ENCODE assay signal across 8 cellular contexts in the genomic region with DNA sequence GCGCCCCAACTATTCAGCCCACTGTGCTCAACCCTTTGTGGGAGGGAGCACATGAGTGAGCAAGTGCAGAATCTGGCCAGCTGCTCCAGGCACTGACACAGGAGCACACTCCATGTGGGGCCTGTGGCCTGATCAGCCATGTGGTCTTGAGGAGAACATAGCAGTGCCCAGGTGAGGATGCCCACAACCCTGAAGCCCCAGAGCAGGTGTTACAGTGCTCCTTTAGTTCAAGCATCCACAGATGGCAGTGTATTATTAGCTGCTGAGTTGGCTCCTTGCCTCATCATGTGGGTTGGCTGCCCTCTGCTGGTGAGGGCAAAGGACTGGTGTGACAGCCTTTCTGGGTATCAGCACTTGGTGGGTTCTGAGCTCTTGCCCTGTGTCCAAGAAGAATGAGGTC.
A peak's percentile ranks its signal among the peaks of the same experiment; 100 is the strongest.
DNase-seq lines count a peak whose midpoint lies in the region; ATAC-seq, FAIRE-seq and TF ChIP-seq lines count a peak whose summit lies in the region.

No MANE protein-coding gene starts in this region.

- H3K4me1 ChIP-seq in Loucy (ENCODE audit: insufficient read depth, low read length, poor library complexity, severe bottlenecking) (no peaks in the 10 kb centered on the region), HepG2 (ENCODE audit: insufficient read depth, low read length) (no peaks in the 10 kb centered on the region), ascending aorta (no peaks in the 10 kb centered on the region)

- peak; percentile 43; the same call in 1 of the 2 replicates for TF ChIP-seq RAD21 in HepG2 (CRISPR knock-in tag; IDR thresholded peaks at IDR 0.05)

- H3K4me2 ChIP-seq in Loucy (ENCODE audit: low read depth, low read length, poor library complexity, severe bottlenecking) (no peak overlapping the region), HepG2 (ENCODE audit: low read depth, low read length) (no peak overlapping the region)

- H2AFZ ChIP-seq in Loucy (ENCODE audit: low read length) (no peak overlapping the region), HepG2 (ENCODE audit: low read length) (no peak overlapping the region)

- peak; percentile 74 for FAIRE-seq in HepG2 (lab: Jason Lieb, UNC)

- H3K4me3 ChIP-seq in Loucy (ENCODE audit: low read length, poor library complexity, severe bottlenecking) (no peak overlapping the region), HepG2 (replicated peaks in 1 of 3; ENCODE audit: insufficient read depth in 1 of 3, low read depth in 2 of 3, low read length in 3 of 3) (no peak overlapping the region), ascending aorta (no peak overlapping the region)

- H3F3A ChIP-seq in Loucy (ENCODE audit: low read depth) = no peaks in the 10 kb centered on the region

- H3K36me3 Mint-ChIP-seq in activated naive CD4-positive, alpha-beta T cell treated with anti-CD3 and anti-CD28 coated beads for 36 hours (ENCODE audit: low read depth) = no peaks in the 10 kb centered on the region
- H3K36me3 Mint-ChIP-seq in activated CD8-positive, alpha-beta T cell treated with anti-CD3 and anti-CD28 coated beads for 36 hours (ENCODE audit: low read depth) = no peaks in the 10 kb centered on the region

- H3K79me2 ChIP-seq in Loucy (ENCODE audit: insufficient read depth, low read length) (no peaks in the 10 kb centered on the region), HepG2 (ENCODE audit: insufficient read depth, low read length) (no peaks in the 10 kb centered on the region)

- peak; percentile 55 for DNase-seq in activated naive CD4-positive, alpha-beta T cell treated with anti-CD3 and anti-CD28 coated beads for 36 hours
- DNase-seq in activated naive CD4-positive, alpha-beta T cell treated with anti-CD3 and anti-CD28 coated beads, Interleukin-2, amount 50 U/mL, for 16 hours = no peak
- DNase-seq in activated CD8-positive, alpha-beta T cell treated with anti-CD3 and anti-CD28 coated beads for 36 hours = peak; percentile 45
- peak; percentile 57 for DNase-seq in HepG2 (ENCODE audit: low spot score)
- DNase-seq in NCI-H345 (lab: John Stamatoyannopoulos, UW) = no peak
- DNase-seq in ascending aorta (ENCODE audit: low spot score in 2 of 2) = no peak

- in situ Hi-C loops in HepG2 (cut with HindIII; ENCODE audit: extremely low pct_ligation_motif_present, low pct_unique_long_range_greater_than_20kb) = loop anchor here (10.0 to 25.0 kb wide), 2 partner anchors 435 to 1928 kb away; no protein-coding TSS in a partner anchor

- no peak overlapping the region for H3K4me3 Mint-ChIP-seq in activated naive CD4-positive, alpha-beta T cell treated with anti-CD3 and anti-CD28 coated beads for 36 hours
- H3K4me3 Mint-ChIP-seq in activated CD8-positive, alpha-beta T cell treated with anti-CD3 and anti-CD28 coated beads for 36 hours = no peak overlapping the region

- no peak overlapping the region for H3K9ac ChIP-seq in Loucy (ENCODE audit: low read depth, low read length, poor library complexity, severe bottlenecking)
- H3K9ac ChIP-seq in HepG2 (ENCODE audit: insufficient read depth, low read depth, low read length) = no peak overlapping the region

- no TSS peak for BruUV-seq in HepG2 (replicated peaks; lab: Mats Ljungman, UMichigan)

- no peak for TF ChIP-seq POLR2A in HepG2 (IDR thresholded peaks at IDR 0.05; ENCODE audit: insufficient read depth in 1 of 2, low read depth in 2 of 2, low read length in 2 of 2)

- ATAC-seq in GM21825 (IDR thresholded peaks at IDR 0.05; ENCODE audit: unreplicated experiment) = peak; percentile 79
- peak; percentile 42 for ATAC-seq in activated CD8-positive, alpha-beta T cell treated with anti-CD3 and anti-CD28 coated beads for 36 hours
- peak; percentile 99 for ATAC-seq in HepG2

- H3K27ac ChIP-seq in HepG2 (ENCODE audit: extremely low read length, insufficient read depth, low read length) (no peak overlapping the region), ascending aorta (no peak overlapping the region)

- no peaks in the 10 kb centered on the region for H3K9me2 ChIP-seq in Loucy (replicated peaks; ENCODE audit: low read depth, low read length)

- 33% methylated on average over 1 of the region's 1 CpG for WGBS in HepG2 (ENCODE audit: low lambda C conversion rate)

- POLR2A ChIA-PET in activated CD8-positive, alpha-beta T cell treated with anti-CD3 and anti-CD28 coated beads for 36 hours (lab: Charles Lee) = no interaction called here
- POLR2A ChIA-PET in HepG2 (lab: Yijun Ruan, JAX) = no interaction called here

- H4K20me1 ChIP-seq in Loucy (ENCODE audit: insufficient read depth, low read length, poor library complexity, severe bottlenecking) (no peaks in the 10 kb centered on the region), HepG2 (ENCODE audit: insufficient read depth, low read length) (no peaks in the 10 kb centered on the region)

- H3K27ac Mint-ChIP-seq in activated naive CD4-positive, alpha-beta T cell treated with anti-CD3 and anti-CD28 coated beads for 36 hours = no peak overlapping the region
- no peak overlapping the region for H3K27ac Mint-ChIP-seq in activated CD8-positive, alpha-beta T cell treated with anti-CD3 and anti-CD28 coated beads for 36 hours

- H3K9me3 Mint-ChIP-seq in activated naive CD4-positive, alpha-beta T cell treated with anti-CD3 and anti-CD28 coated beads for 36 hours = no peaks in the 10 kb centered on the region
- H3K9me3 Mint-ChIP-seq in activated CD8-positive, alpha-beta T cell treated with anti-CD3 and anti-CD28 coated beads for 36 hours = no peaks in the 10 kb centered on the region

- H3K27me3 Mint-ChIP-seq in activated naive CD4-positive, alpha-beta T cell treated with anti-CD3 and anti-CD28 coated beads for 36 hours (ENCODE audit: low read depth) = no peaks in the 10 kb centered on the region
- H3K27me3 Mint-ChIP-seq in activated CD8-positive, alpha-beta T cell treated with anti-CD3 and anti-CD28 coated beads for 36 hours = no peaks in the 10 kb centered on the region

- H3K27me3 ChIP-seq in Loucy (ENCODE audit: insufficient read depth, low read length, poor library complexity, severe bottlenecking) (no peaks in the 10 kb centered on the region), HepG2 (ENCODE audit: control insufficient read depth in 1 of 2, insufficient read depth in 2 of 2, low read length in 2 of 2) (no peaks in the 10 kb centered on the region), ascending aorta (no peaks in the 10 kb centered on the region)

- no peak for TF ChIP-seq EP300 in HepG2 (IDR thresholded peaks at IDR 0.05; ENCODE audit: low read depth in 2 of 2, low read length in 2 of 2)
- TF ChIP-seq EP300 in HepG2 (CRISPR knock-in tag; IDR thresholded peaks at IDR 0.05; ENCODE audit: borderline replicate concordance) = no peak

- no peaks in the 10 kb centered on the region for H3K36me3 ChIP-seq in Loucy (ENCODE audit: insufficient read depth, low read length)
- no peaks in the 10 kb centered on the region for H3K36me3 ChIP-seq in HepG2 (replicated peaks in 1 of 2; ENCODE audit: control insufficient read depth in 1 of 2, insufficient read depth in 2 of 2, low read length in 2 of 2)
- H3K36me3 ChIP-seq in ascending aorta = no peaks in the 10 kb centered on the region

- TF ChIP-seq CTCF in Loucy (conservative IDR thresholded peaks at IDR 0.05; ENCODE audit: low read length) (peak; percentile 87), HepG2 (CRISPR knock-in tag; IDR thresholded peaks at IDR 0.05) (peak; percentile 89), ascending aorta (IDR thresholded peaks at IDR 0.05) (peak in 1 of 3 experiments; percentile 28)
- TF ChIP-seq CTCF in activated CD8-positive, alpha-beta T cell treated with anti-CD3 and anti-CD28 coated beads for 36 hours (IDR thresholded peaks at IDR 0.05) = no peak

- no peaks in the 10 kb centered on the region for H3K4me1 Mint-ChIP-seq in activated naive CD4-positive, alpha-beta T cell treated with anti-CD3 and anti-CD28 coated beads for 36 hours (ENCODE audit: low read depth)
- H3K4me1 Mint-ChIP-seq in activated CD8-positive, alpha-beta T cell treated with anti-CD3 and anti-CD28 coated beads for 36 hours (ENCODE audit: low read depth) = no peaks in the 10 kb centered on the region

- intact Hi-C loops in activated naive CD4-positive, alpha-beta T cell treated with anti-CD3 and anti-CD28 coated beads for 36 hours (cut with micrococcal nuclease) = loop anchor here (1.0 to 10.0 kb wide), 3 partner anchors 1637 to 1931 kb away; no protein-coding TSS in a partner anchor
- intact Hi-C loops in activated CD8-positive, alpha-beta T cell treated with anti-CD3 and anti-CD28 coated beads for 36 hours (cut with micrococcal nuclease) = no loop called here
- intact Hi-C loops in HepG2 (cut with micrococcal nuclease; ENCODE audit: unreplicated experiment) = loop anchor here (1.0 to 2.0 kb wide), 3 partner anchors 433 to 1930 kb away; no protein-coding TSS in a partner anchor
- intact Hi-C loops in ascending aorta (cut with DNase I) = no loop called here

- H3K9me3 ChIP-seq in Loucy (ENCODE audit: insufficient read depth, low read depth, low read length) (no peaks in the 10 kb centered on the region), HepG2 (ENCODE audit: low read length) (no peaks in the 10 kb centered on the region), ascending aorta (peaks cover 0 to 6% of the 10 kb centered on the region in 2 donors)

- CTCF ChIA-PET in activated naive CD4-positive, alpha-beta T cell treated with anti-CD3 and anti-CD28 coated beads for 36 hours (lab: Charles Lee) = no interaction called here
- CTCF ChIA-PET in activated CD8-positive, alpha-beta T cell treated with anti-CD3 and anti-CD28 coated beads for 36 hours (lab: Charles Lee) = interaction anchor here (1.0 kb wide), 1 partner anchor 435 kb away, joined by 3 read pairs; no protein-coding TSS in a partner anchor
- CTCF ChIA-PET in HepG2 (lab: Yijun Ruan, JAX; ENCODE audit: low intra/inter-chr PET ratio, low total read pairs) = interaction anchor here (0.6 to 2.6 kb wide), 3 partner anchors 433 to 1930 kb away, joined by 3 to 12 read pairs (median 9); no protein-coding TSS in a partner anchor

Comparison
In these comparisons a context has a peak if more than half of its experiments do, and no peak if none do; other contexts are left out.
1. DNase-seq: peak in activated naive CD4-positive, alpha-beta T cell treated with anti-CD3 and anti-CD28 coated beads for 36 hours (single experiment), activated CD8-positive, alpha-beta T cell treated with anti-CD3 and anti-CD28 coated beads for 36 hours (single experiment) and HepG2 (single experiment); none in activated naive CD4-positive, alpha-beta T cell treated with anti-CD3 and anti-CD28 coated beads, Interleukin-2, amount 50 U/mL, for 16 hours (single experiment), NCI-H345 (single experiment) and ascending aorta (0 of 2).
2. ATAC-seq: peak in every context shown above with its lines; median percentile 99 in HepG2; 79 in GM21825; 42 in activated CD8-positive, alpha-beta T cell treated with anti-CD3 and anti-CD28 coated beads for 36 hours.
3. intact Hi-C loops: an anchor here in activated naive CD4-positive, alpha-beta T cell treated with anti-CD3 and anti-CD28 coated beads for 36 hours (1.0 to 10.0 kb wide) and HepG2 (1.0 to 2.0 kb wide); none called in activated CD8-positive, alpha-beta T cell treated with anti-CD3 and anti-CD28 coated beads for 36 hours and ascending aorta.